In the genomic region with DNA sequence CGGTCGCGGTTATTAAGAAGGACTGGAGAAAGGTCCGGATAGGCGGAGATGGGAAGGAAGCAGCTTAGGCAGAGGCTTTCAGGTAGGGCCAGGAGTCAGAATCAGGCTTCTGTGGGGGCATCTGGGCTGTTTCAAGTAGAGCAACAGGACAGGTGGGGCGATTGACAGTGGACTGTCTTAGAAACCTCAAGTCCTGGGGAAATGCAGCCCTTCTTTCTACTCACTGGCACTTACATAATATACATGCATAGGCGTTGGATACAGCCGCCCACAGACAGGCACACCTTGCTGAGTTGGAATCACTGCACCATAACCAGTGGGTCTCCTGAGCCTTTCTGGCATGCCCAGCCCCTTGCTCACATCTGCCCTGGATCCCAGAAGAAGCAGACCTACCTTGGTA, we compare ENCODE assay signal across 8 cellular contexts. TPM values are rescaled to one million over a fixed set of nuclear protein-coding genes. Genes with fewer than 3 reads are reported as not detected.
A peak's percentile ranks its signal among the peaks of the same experiment; 100 is the strongest.
DNase-seq lines count a peak whose midpoint lies in the region; ATAC-seq, FAIRE-seq and TF ChIP-seq lines count a peak whose summit lies in the region.

No MANE protein-coding gene starts in this region.

- H3K9me3 Mint-ChIP-seq in Calu3 (ENCODE audit: low read depth, unreplicated experiment), result no peaks in the 10 kb centered on the region

- CTCF ChIA-PET in Calu3 (lab: Charles Lee) (interaction anchor here (0.7 to 4.2 kb wide), 3 partner anchors 26 to 207 kb away, joined by 4 to 24 read pairs (median 10); a partner anchor contains a TSS), PC-9 (lab: Charles Lee) (no interaction called here)

- DNase-seq in Calu3 (no peak), PC-9 (no peak), epithelial cell of proximal tubule (ENCODE audit: low read depth) (no peak), pancreas (no peak), UCSD-AML1 (lab: John Stamatoyannopoulos, UW; ENCODE audit: unreplicated experiment) (no peak)

- no peak for TF ChIP-seq CTCF in Calu3 (IDR thresholded peaks at IDR 0.05; ENCODE audit: unreplicated experiment)
- no peak for TF ChIP-seq CTCF in PC-9 (conservative IDR thresholded peaks at IDR 0.05)
- no peak for TF ChIP-seq CTCF in epithelial cell of proximal tubule (conservative IDR thresholded peaks at IDR 0.05; ENCODE audit: low read depth, low read length)
- no peak for TF ChIP-seq CTCF in pancreas (IDR thresholded peaks at IDR 0.05)

- peak overlapping the region; percentile 93 for H2AFZ ChIP-seq in PC-9

- BruUV-seq in Calu3 (replicated peaks; lab: Mats Ljungman, UMichigan) (no TSS peak), PC-9 (replicated peaks; lab: Mats Ljungman, UMichigan) (no TSS peak)

- intact Hi-C loops in Calu3 (cut with micrococcal nuclease; ENCODE audit: unreplicated experiment) (no loop called here), PC-9 (cut with micrococcal nuclease; ENCODE audit: unreplicated experiment) (loop anchor here (5.0 to 10.0 kb wide), 4 partner anchors 108 to 1147 kb away; a partner anchor contains a TSS), pancreas (cut with DNase I) (no loop called here)

- H3K27ac Mint-ChIP-seq in Calu3 (ENCODE audit: unreplicated experiment), result peak overlapping the region; percentile 92

- H3K9me3 ChIP-seq in PC-9 (ENCODE audit: insufficient read depth, low read depth) (no peaks in the 10 kb centered on the region), pancreas (no peaks in the 10 kb centered on the region)

- peaks cover 55% of the 10 kb centered on the region for H3K4me1 Mint-ChIP-seq in Calu3 (ENCODE audit: low read depth, unreplicated experiment)

- no peak for FAIRE-seq in pancreas (lab: Jason Lieb, UNC)

- H3K4me3 ChIP-seq in PC-9 (peak overlapping the region; percentile 98), epithelial cell of proximal tubule (ENCODE audit: low read depth, low read length) (peak overlapping the region; percentile 92), pancreas (peak overlapping the region; percentile 53 to 93 (median 84))

- WGBS in pancreas, 2 donors, result 4 to 5% methylated on average over 8 of the region's 8 CpGs

- peaks cover 57% of the 10 kb centered on the region for H3K4me1 ChIP-seq in PC-9 (replicated peaks; ENCODE audit: insufficient read depth)
- H3K4me1 ChIP-seq in pancreas, result peaks cover 17 to 32% (median 21%) of the 10 kb centered on the region in 3 donors

- POLR2A ChIA-PET in PC-9 (lab: Charles Lee; ENCODE audit: unreplicated experiment), result interaction anchor here (0.7 kb wide), 1 partner anchor 9 kb away, joined by 5 read pairs; no protein-coding TSS in a partner anchor

- H3K27ac ChIP-seq in PC-9 (no peak overlapping the region), pancreas (peak overlapping the region; percentile 83 to 96 (median 94))

- peak overlapping the region; percentile 85 for H3K4me3 Mint-ChIP-seq in Calu3 (ENCODE audit: low read depth, unreplicated experiment)

- no peaks in the 10 kb centered on the region; the same call in 1 of the 2 replicates for H3K36me3 ChIP-seq in PC-9 (ENCODE audit: low read depth)
- peaks cover 0 to 8% (median 7%) of the 10 kb centered on the region in 3 donors for H3K36me3 ChIP-seq in pancreas

- no peaks in the 10 kb centered on the region for H3K27me3 ChIP-seq in PC-9 (ENCODE audit: insufficient read depth, low read depth)
- H3K27me3 ChIP-seq in pancreas, result no peaks in the 10 kb centered on the region

- ATAC-seq in pancreas, result no peak
- no peak for ATAC-seq in GM21723 (IDR thresholded peaks at IDR 0.05; ENCODE audit: unreplicated experiment)
- no peak for ATAC-seq in esophagus mucosa
- ATAC-seq in GM18870 (IDR thresholded peaks at IDR 0.05; ENCODE audit: unreplicated experiment), result no peak

- no peaks in the 10 kb centered on the region for H4K20me1 ChIP-seq in PC-9 (ENCODE audit: insufficient read depth)

- no peaks in the 10 kb centered on the region for H3K9me2 ChIP-seq in PC-9 (ENCODE audit: insufficient read depth)

- no peaks in the 10 kb centered on the region for H3K27me3 Mint-ChIP-seq in Calu3 (ENCODE audit: unreplicated experiment)

- peaks cover 32% of the 10 kb centered on the region; the same call in 1 of the 2 replicates for H3F3A ChIP-seq in PC-9 (ENCODE audit: insufficient read depth, low read depth)

- H3K4me2 ChIP-seq in PC-9, result peak overlapping the region; percentile 97

- H3K36me3 Mint-ChIP-seq in Calu3 (ENCODE audit: insufficient read depth, unreplicated experiment), result peaks cover 44% of the 10 kb centered on the region

- peaks cover 40% of the 10 kb centered on the region for H3K79me2 ChIP-seq in PC-9 (ENCODE audit: low read depth)

RNA-seq across cellular contexts. Expression of a gene that starts 0.7 kb away (rescaled TPM):
- 35.2 and 44.2 TPM in 2 replicates for total RNA-seq in Calu3 (2022)
- total RNA-seq in PC-9 (2021), result 25.0 and 27.4 TPM in 2 replicates
- total RNA-seq in epithelial cell of proximal tubule, result 47.3 and 51.1 TPM in 2 replicates
- 10 to 100 TPM in 3 of 6 donors, 1 to 10 TPM in 3; 7.2 to 20.2 (median 9.9) TPM for total RNA-seq in pancreas
- polyA plus RNA-seq in pancreas, result 10 to 100 TPM in 1 of 2 donors, 1 to 10 TPM in 1; 8.2 to 14.2 TPM
- 41.5 TPM for total RNA-seq in esophagus mucosa

RNA-seq across cellular contexts. Expression of a gene that starts 2.3 kb away (rescaled TPM):
- total RNA-seq in Calu3 (2022) (64.5 and 71.1 TPM in 2 replicates), PC-9 (2021) (58.9 and 65.8 TPM in 2 replicates), epithelial cell of proximal tubule (37.8 and 56.9 TPM in 2 replicates), pancreas (10 to 100 TPM; 44.2 to 66.9 (median 59.0) TPM), esophagus mucosa (72.7 TPM)
- 100 to 1,000 TPM in 1 of 2 donors, 10 to 100 TPM in 1; 99.3 to 110 TPM for polyA plus RNA-seq in pancreas

RNA-seq across cellular contexts. Expression of a gene that starts 26.1 kb away (rescaled TPM):
- 49.5 and 50.4 TPM in 2 replicates for total RNA-seq in Calu3 (2022)
- 50.2 and 54.3 TPM in 2 replicates for total RNA-seq in PC-9 (2021)
- 34.8 and 39.2 TPM in 2 replicates for total RNA-seq in epithelial cell of proximal tubule
- total RNA-seq in pancreas, result 10 to 100 TPM in 4 of 6 donors, 1 to 10 TPM in 2; 8.5 to 16.0 (median 10.4) TPM
- polyA plus RNA-seq in pancreas, result 10 to 100 TPM in 1 of 2 donors, 1 to 10 TPM in 1; 6.3 to 10.7 TPM
- total RNA-seq in esophagus mucosa, result 39.6 TPM
